2 cellular contexts compared by ENCODE assay signal in the genomic region with DNA sequence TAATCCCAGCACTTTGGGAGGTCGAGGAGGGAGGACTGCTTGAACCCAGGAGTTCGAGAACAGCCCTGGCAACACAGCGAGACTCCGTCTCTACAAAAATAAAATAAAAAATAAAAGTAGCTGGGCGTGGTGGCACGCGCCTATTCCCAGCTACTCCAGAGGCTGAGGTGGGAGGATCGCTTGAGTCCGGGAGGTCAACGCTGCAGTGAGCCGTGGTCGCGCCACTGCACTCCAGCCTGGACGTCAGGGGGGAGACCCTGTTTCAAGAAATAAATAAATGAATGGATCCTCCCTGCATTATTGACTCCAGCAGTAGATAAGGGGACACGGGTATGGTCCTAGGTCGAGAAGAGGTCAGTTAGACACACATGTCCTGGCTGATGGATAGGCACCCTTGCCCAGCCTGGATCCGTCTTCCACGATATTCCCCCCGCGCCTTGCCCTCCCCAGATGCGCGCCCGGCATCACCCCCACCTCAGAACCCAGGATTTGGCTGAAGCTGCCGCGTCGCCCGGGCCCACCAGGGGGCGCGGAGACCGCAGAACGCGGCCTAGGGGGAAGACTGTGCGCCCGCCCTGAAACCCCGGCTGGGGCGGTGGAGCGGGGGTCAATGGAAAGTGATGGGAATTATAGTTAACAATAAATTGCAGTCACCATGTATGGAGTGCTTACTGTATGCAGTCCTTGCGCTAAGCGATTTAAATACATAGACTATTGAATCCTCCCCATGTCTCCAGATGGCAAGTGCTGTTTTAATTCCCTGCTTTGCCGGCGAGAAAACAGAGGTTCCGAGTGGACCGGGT.
TF ChIP-seq lines count a peak whose summit lies in the region.

No MANE protein-coding gene starts in this region.

TF ChIP-seq in HEK293T, 16 proteins besides CTCF, POLR2A, EP300 and RAD21:
- TF ChIP-seq FOXM1 (IDR thresholded peaks at IDR 0.05; ENCODE audit: borderline replicate concordance) (no peak; the same call in 1 of the 2 replicates), ZNF384 (IDR thresholded peaks at IDR 0.05) (no peak), FOXA1 (IDR thresholded peaks at IDR 0.05) (no peak), CTBP1 (IDR thresholded peaks at IDR 0.05; ENCODE audit: borderline replicate concordance) (no peak)

TF ChIP-seq in HepG2, 621 proteins besides CTCF, POLR2A, EP300 and RAD21 (continues in another document):
- TF ChIP-seq, protein P1, sequence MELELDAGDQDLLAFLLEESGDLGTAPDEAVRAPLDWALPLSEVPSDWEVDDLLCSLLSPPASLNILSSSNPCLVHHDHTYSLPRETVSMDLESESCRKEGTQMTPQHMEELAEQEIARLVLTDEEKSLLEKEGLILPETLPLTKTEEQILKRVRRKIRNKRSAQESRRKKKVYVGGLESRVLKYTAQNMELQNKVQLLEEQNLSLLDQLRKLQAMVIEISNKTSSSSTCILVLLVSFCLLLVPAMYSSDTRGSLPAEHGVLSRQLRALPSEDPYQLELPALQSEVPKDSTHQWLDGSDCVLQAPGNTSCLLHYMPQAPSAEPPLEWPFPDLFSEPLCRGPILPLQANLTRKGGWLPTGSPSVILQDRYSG (CRISPR knock-in tag; IDR thresholded peaks at IDR 0.05): no peak
- TF ChIP-seq ZNF235 (CRISPR knock-in tag; IDR thresholded peaks at IDR 0.05; ENCODE audit: borderline replicate concordance): no peak
- no peak for TF ChIP-seq RARG (CRISPR knock-in tag; IDR thresholded peaks at IDR 0.05; ENCODE audit: low read depth)
- no peak for TF ChIP-seq ZNF703 (CRISPR knock-in tag; IDR thresholded peaks at IDR 0.05; ENCODE audit: borderline replicate concordance)
- TF ChIP-seq, protein P2, sequence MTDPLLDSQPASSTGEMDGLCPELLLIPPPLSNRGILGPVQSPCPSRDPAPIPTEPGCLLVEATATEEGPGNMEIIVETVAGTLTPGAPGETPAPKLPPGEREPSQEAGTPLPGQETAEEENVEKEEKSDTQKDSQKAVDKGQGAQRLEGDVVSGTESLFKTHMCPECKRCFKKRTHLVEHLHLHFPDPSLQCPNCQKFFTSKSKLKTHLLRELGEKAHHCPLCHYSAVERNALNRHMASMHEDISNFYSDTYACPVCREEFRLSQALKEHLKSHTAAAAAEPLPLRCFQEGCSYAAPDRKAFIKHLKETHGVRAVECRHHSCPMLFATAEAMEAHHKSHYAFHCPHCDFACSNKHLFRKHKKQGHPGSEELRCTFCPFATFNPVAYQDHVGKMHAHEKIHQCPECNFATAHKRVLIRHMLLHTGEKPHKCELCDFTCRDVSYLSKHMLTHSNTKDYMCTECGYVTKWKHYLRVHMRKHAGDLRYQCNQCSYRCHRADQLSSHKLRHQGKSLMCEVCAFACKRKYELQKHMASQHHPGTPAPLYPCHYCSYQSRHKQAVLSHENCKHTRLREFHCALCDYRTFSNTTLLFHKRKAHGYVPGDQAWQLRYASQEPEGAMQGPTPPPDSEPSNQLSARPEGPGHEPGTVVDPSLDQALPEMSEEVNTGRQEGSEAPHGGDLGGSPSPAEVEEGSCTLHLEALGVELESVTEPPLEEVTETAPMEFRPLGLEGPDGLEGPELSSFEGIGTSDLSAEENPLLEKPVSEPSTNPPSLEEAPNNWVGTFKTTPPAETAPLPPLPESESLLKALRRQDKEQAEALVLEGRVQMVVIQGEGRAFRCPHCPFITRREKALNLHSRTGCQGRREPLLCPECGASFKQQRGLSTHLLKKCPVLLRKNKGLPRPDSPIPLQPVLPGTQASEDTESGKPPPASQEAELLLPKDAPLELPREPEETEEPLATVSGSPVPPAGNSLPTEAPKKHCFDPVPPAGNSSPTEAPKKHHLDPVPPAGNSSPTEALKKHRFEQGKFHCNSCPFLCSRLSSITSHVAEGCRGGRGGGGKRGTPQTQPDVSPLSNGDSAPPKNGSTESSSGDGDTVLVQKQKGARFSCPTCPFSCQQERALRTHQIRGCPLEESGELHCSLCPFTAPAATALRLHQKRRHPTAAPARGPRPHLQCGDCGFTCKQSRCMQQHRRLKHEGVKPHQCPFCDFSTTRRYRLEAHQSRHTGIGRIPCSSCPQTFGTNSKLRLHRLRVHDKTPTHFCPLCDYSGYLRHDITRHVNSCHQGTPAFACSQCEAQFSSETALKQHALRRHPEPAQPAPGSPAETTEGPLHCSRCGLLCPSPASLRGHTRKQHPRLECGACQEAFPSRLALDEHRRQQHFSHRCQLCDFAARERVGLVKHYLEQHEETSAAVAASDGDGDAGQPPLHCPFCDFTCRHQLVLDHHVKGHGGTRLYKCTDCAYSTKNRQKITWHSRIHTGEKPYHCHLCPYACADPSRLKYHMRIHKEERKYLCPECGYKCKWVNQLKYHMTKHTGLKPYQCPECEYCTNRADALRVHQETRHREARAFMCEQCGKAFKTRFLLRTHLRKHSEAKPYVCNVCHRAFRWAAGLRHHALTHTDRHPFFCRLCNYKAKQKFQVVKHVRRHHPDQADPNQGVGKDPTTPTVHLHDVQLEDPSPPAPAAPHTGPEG (CRISPR knock-in tag; IDR thresholded peaks at IDR 0.05): no peak
- TF ChIP-seq, protein P3, sequence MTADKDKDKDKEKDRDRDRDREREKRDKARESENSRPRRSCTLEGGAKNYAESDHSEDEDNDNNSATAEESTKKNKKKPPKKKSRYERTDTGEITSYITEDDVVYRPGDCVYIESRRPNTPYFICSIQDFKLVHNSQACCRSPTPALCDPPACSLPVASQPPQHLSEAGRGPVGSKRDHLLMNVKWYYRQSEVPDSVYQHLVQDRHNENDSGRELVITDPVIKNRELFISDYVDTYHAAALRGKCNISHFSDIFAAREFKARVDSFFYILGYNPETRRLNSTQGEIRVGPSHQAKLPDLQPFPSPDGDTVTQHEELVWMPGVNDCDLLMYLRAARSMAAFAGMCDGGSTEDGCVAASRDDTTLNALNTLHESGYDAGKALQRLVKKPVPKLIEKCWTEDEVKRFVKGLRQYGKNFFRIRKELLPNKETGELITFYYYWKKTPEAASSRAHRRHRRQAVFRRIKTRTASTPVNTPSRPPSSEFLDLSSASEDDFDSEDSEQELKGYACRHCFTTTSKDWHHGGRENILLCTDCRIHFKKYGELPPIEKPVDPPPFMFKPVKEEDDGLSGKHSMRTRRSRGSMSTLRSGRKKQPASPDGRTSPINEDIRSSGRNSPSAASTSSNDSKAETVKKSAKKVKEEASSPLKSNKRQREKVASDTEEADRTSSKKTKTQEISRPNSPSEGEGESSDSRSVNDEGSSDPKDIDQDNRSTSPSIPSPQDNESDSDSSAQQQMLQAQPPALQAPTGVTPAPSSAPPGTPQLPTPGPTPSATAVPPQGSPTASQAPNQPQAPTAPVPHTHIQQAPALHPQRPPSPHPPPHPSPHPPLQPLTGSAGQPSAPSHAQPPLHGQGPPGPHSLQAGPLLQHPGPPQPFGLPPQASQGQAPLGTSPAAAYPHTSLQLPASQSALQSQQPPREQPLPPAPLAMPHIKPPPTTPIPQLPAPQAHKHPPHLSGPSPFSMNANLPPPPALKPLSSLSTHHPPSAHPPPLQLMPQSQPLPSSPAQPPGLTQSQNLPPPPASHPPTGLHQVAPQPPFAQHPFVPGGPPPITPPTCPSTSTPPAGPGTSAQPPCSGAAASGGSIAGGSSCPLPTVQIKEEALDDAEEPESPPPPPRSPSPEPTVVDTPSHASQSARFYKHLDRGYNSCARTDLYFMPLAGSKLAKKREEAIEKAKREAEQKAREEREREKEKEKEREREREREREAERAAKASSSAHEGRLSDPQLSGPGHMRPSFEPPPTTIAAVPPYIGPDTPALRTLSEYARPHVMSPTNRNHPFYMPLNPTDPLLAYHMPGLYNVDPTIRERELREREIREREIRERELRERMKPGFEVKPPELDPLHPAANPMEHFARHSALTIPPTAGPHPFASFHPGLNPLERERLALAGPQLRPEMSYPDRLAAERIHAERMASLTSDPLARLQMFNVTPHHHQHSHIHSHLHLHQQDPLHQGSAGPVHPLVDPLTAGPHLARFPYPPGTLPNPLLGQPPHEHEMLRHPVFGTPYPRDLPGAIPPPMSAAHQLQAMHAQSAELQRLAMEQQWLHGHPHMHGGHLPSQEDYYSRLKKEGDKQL (CRISPR knock-in tag; IDR thresholded peaks at IDR 0.05; ENCODE audit: low read depth): no peak
- no peak for TF ChIP-seq IRX3 (CRISPR knock-in tag; IDR thresholded peaks at IDR 0.05; ENCODE audit: borderline replicate concordance, low read depth)
- TF ChIP-seq ZNF225 (CRISPR knock-in tag; IDR thresholded peaks at IDR 0.05): no peak
- TF ChIP-seq ZBTB14 (CRISPR knock-in tag; IDR thresholded peaks at IDR 0.05): no peak
- TF ChIP-seq SP5 (CRISPR knock-in tag; IDR thresholded peaks at IDR 0.05; ENCODE audit: borderline replicate concordance, low read depth): no peak
- TF ChIP-seq PAWR (CRISPR knock-in tag; IDR thresholded peaks at IDR 0.05; ENCODE audit: borderline replicate concordance): no peak
- no peak for TF ChIP-seq FOSL2 (CRISPR knock-in tag; IDR thresholded peaks at IDR 0.05)
- peak; percentile 40; the same call in 1 of the 2 replicates for TF ChIP-seq SMC3 (IDR thresholded peaks at IDR 0.05; ENCODE audit: low read length)
- TF ChIP-seq MEIS2 (CRISPR knock-in tag; IDR thresholded peaks at IDR 0.05): no peak
- no peak for TF ChIP-seq SIN3A (IDR thresholded peaks at IDR 0.05; ENCODE audit: borderline replicate concordance, low read depth, low read length)
- TF ChIP-seq PRMT3 (CRISPR knock-in tag; IDR thresholded peaks at IDR 0.05; ENCODE audit: borderline replicate concordance, low read depth): no peak
- TF ChIP-seq ZNF776 (CRISPR knock-in tag; IDR thresholded peaks at IDR 0.05): no peak
- no peak for TF ChIP-seq DMTF1 (CRISPR knock-in tag; IDR thresholded peaks at IDR 0.05)
- TF ChIP-seq SAFB2 (CRISPR knock-in tag; IDR thresholded peaks at IDR 0.05; ENCODE audit: borderline replicate concordance, low read depth): no peak
- TF ChIP-seq, protein P4, sequence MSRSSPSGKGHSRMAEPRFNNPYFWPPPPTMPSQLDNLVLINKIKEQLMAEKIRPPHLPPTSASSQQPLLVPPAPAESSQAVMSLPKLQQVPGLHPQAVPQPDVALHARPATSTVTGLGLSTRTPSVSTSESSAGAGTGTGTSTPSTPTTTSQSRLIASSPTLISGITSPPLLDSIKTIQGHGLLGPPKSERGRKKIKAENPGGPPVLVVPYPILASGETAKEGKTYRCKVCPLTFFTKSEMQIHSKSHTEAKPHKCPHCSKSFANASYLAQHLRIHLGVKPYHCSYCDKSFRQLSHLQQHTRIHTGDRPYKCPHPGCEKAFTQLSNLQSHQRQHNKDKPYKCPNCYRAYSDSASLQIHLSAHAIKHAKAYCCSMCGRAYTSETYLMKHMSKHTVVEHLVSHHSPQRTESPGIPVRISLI (CRISPR knock-in tag; IDR thresholded peaks at IDR 0.05; ENCODE audit: borderline replicate concordance): no peak
- TF ChIP-seq ZNF276 (CRISPR knock-in tag; IDR thresholded peaks at IDR 0.05; ENCODE audit: low read depth): no peak
- no peak for TF ChIP-seq AGO2 (optimal IDR thresholded peaks at IDR 0.05; ENCODE audit: low read depth, low read length)
- no peak for TF ChIP-seq RFX3 (CRISPR knock-in tag; IDR thresholded peaks at IDR 0.05)
- TF ChIP-seq ATRX (CRISPR knock-in tag; IDR thresholded peaks at IDR 0.05; ENCODE audit: borderline replicate concordance): no peak
- no peak for TF ChIP-seq ZNF230 (CRISPR knock-in tag; IDR thresholded peaks at IDR 0.05)
- TF ChIP-seq CREM (IDR thresholded peaks at IDR 0.05): no peak
- no peak for TF ChIP-seq CREM (CRISPR knock-in tag; IDR thresholded peaks at IDR 0.05)
- no peak for TF ChIP-seq NFATC3 (CRISPR knock-in tag; IDR thresholded peaks at IDR 0.05)
- no peak for TF ChIP-seq SOX13 (IDR thresholded peaks at IDR 0.05)
- no peak for TF ChIP-seq SOX13 (CRISPR knock-in tag; conservative IDR thresholded peaks at IDR 0.05 in 1 of 2, IDR thresholded peaks at IDR 0.05 in 1 of 2)
- TF ChIP-seq, protein P5, sequence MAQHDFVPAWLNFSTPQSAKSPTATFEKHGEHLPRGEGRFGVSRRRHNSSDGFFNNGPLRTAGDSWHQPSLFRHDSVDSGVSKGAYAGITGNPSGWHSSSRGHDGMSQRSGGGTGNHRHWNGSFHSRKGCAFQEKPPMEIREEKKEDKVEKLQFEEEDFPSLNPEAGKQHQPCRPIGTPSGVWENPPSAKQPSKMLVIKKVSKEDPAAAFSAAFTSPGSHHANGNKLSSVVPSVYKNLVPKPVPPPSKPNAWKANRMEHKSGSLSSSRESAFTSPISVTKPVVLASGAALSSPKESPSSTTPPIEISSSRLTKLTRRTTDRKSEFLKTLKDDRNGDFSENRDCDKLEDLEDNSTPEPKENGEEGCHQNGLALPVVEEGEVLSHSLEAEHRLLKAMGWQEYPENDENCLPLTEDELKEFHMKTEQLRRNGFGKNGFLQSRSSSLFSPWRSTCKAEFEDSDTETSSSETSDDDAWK (CRISPR knock-in tag; IDR thresholded peaks at IDR 0.05): no peak
- no peak for TF ChIP-seq ZNF496 (CRISPR knock-in tag; IDR thresholded peaks at IDR 0.05; ENCODE audit: insufficient replicate concordance)
- TF ChIP-seq KLF13 (CRISPR knock-in tag; IDR thresholded peaks at IDR 0.05): no peak
- no peak for TF ChIP-seq ZSCAN22 (CRISPR knock-in tag; IDR thresholded peaks at IDR 0.05)
